8 cellular contexts compared by ENCODE assay signal in genomic region chr15:98421419-98422085, GRCh38.
DNase-seq lines count a peak whose midpoint lies in the region; ATAC-seq and TF ChIP-seq lines count a peak whose summit lies in the region.

No MANE protein-coding gene starts in this region.

- TF ChIP-seq POLR2A in thyroid gland (IDR thresholded peaks at IDR 0.05) = no peak

- H3K4me3 ChIP-seq in AG04450 (ENCODE audit: low read depth, low read length) (peak overlapping the region; percentile 20; the same call in 1 of the 2 replicates), OCI-LY7 (ENCODE audit: low read depth, low read length, poor library complexity, severe bottlenecking) (no peak overlapping the region), thyroid gland (replicated peaks in 1 of 3) (no peak overlapping the region)

- no peaks in the 10 kb centered on the region for H4K20me1 ChIP-seq in OCI-LY7 (ENCODE audit: insufficient read depth, low read length)

- no peak overlapping the region for H3K4me2 ChIP-seq in OCI-LY7 (ENCODE audit: low read length)

- DNase-seq in AG04450 (ENCODE audit: low read depth, low spot score) (no peak), OCI-LY7 (ENCODE audit: low spot score) (peak; percentile 26), foreskin keratinocyte (no peak), nucleus accumbens (lab: John Stamatoyannopoulos, UW) (peak in 42 of 56 donors; percentile 7 to 77 (median 34)), thyroid gland (peak; percentile 62 to 65)
- peak; percentile 34 for DNase-seq in activated T-helper 9 cell treated with anti-CD3 and anti-CD28 coated beads, Interleukin-2, amount 50 U/mL, for 16 hours (ENCODE audit: low read depth)

- CTCF ChIA-PET in AG04450 (lab: Charles Lee) = interaction anchor here (0.5 to 5.7 kb wide), 11 partner anchors 11 to 1168 kb away, joined by 3 to 78 read pairs (median 4); no protein-coding TSS in a partner anchor
- CTCF ChIA-PET in OCI-LY7 (lab: Charles Lee; ENCODE audit: unreplicated experiment) = no interaction called here

- intact Hi-C loops in OCI-LY7 (cut with micrococcal nuclease; ENCODE audit: unreplicated experiment) = loop anchor here (1.0 kb wide), 1 partner anchor 110 kb away; no protein-coding TSS in a partner anchor
- intact Hi-C loops in thyroid gland (cut with DNase I) = loop anchor here (1.0 kb wide), 1 partner anchor 110 kb away; no protein-coding TSS in a partner anchor

- no peaks in the 10 kb centered on the region for H3K9me2 ChIP-seq in OCI-LY7 (ENCODE audit: insufficient read depth, low read length)

- 2 to 8% methylated on average over 43 to 49 of the region's 60 CpGs for WGBS in thyroid gland, 2 donors

- H3K27ac ChIP-seq in AG04450 (ENCODE audit: low read depth, low read length) = no peak overlapping the region
- H3K27ac ChIP-seq in OCI-LY7 (ENCODE audit: low read depth, low read length, poor library complexity, severe bottlenecking) = no peak overlapping the region
- H3K27ac ChIP-seq in foreskin keratinocyte = no peak overlapping the region
- no peak overlapping the region for H3K27ac ChIP-seq in thyroid gland

- no peaks in the 10 kb centered on the region for H3K79me2 ChIP-seq in OCI-LY7 (ENCODE audit: insufficient read depth, low read depth, low read length)

- TF ChIP-seq CTCF in AG04450 (IDR thresholded peaks at IDR 0.05; ENCODE audit: low read depth, low read length) (peak; percentile 85), OCI-LY7 (conservative IDR thresholded peaks at IDR 0.05; ENCODE audit: low read length) (peak; percentile 89), foreskin keratinocyte (conservative IDR thresholded peaks at IDR 0.05) (peak; percentile 98), thyroid gland (IDR thresholded peaks at IDR 0.05) (peak; percentile 84 to 100 (median 98))

- peak; percentile 72 for ATAC-seq in GM18519 (IDR thresholded peaks at IDR 0.05; ENCODE audit: low FRiP score, unreplicated experiment)
- ATAC-seq in HG03139 (IDR thresholded peaks at IDR 0.05; ENCODE audit: unreplicated experiment) = peak; percentile 87
- ATAC-seq in foreskin keratinocyte = peak; percentile 82

- H3K9me3 ChIP-seq in AG04450 (ENCODE audit: control insufficient read depth, insufficient read depth, low read length) (no peaks in the 10 kb centered on the region; the same call in 1 of the 2 replicates), OCI-LY7 (ENCODE audit: low read length) (no peaks in the 10 kb centered on the region), thyroid gland (no peaks in the 10 kb centered on the region)

- H2AFZ ChIP-seq in OCI-LY7 (ENCODE audit: low read length) = no peak overlapping the region

- POLR2A ChIA-PET in AG04450 (lab: Yijun Ruan, JAX) (no interaction called here), OCI-LY7 (lab: Charles Lee) (interaction anchor here (0.5 to 1.3 kb wide), 2 partner anchors 8 to 79 kb away, joined by 3 read pairs; no protein-coding TSS in a partner anchor)

- H3K27me3 ChIP-seq in AG04450 (ENCODE audit: control insufficient read depth, insufficient read depth, low read length) (peaks cover 36% of the 10 kb centered on the region), foreskin keratinocyte (peaks cover 29% of the 10 kb centered on the region), thyroid gland (peaks cover 11% of the 10 kb centered on the region)

- H3K4me1 ChIP-seq in OCI-LY7 (ENCODE audit: insufficient read depth, low read length, poor library complexity, severe bottlenecking) (no peaks in the 10 kb centered on the region), foreskin keratinocyte (no peaks in the 10 kb centered on the region), thyroid gland (peaks cover 10 to 13% of the 10 kb centered on the region in 2 donors)

- H3K36me3 ChIP-seq in OCI-LY7 (ENCODE audit: insufficient read depth, low read length) (no peaks in the 10 kb centered on the region), thyroid gland (no peaks in the 10 kb centered on the region)

- BruUV-seq in OCI-LY7 (replicated peaks; lab: Mats Ljungman, UMichigan) = no TSS peak

Comparison
In these comparisons a context has a peak if more than half of its experiments do, and no peak if none do; other contexts are left out.
1. DNase-seq: peak in OCI-LY7 (single experiment), activated T-helper 9 cell treated with anti-CD3 and anti-CD28 coated beads, Interleukin-2, amount 50 U/mL, for 16 hours (single experiment), nucleus accumbens (42 of 56) and thyroid gland (2 of 2); none in AG04450 (single experiment) and foreskin keratinocyte (0 of 2).
2. Peak in every context shown above with its lines, with median percentiles within 50 percentile points of each other: CTCF ChIP-seq and ATAC-seq.